Comparison of ENCODE assay signal across 1 cellular context in the genomic region with DNA sequence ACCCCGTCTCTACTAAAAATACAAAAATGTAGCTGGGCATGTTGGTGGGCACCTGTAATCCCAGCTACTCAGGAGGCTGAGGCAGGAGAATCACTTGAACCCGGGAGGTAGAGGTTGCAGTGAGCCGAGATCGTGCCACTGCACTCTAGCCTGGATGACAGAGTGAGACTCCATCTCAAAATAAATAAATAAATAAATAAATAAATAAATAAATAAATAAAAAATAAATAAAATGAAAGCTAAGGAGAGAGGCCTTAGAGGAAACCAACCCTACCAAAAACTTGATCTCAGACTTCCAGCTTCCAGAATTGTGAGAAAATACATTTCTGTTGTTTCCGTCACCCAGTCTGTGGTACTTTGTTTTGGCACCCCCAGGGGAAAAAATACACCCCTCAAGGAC. TPM values are rescaled to one million over a fixed set of nuclear protein-coding genes. Genes with fewer than 3 reads are reported as not detected.
"Had no signal": no experiment of that assay in that cellular context is flagged by ENCODE, and none has a peak within 500 bp of the region (broad histone marks: within the 10 kb centered on the region; RNA-seq: fewer than 3 reads in every experiment).

No MANE protein-coding gene starts in this region.

RNA-seq across cellular contexts. Expression of gene CLMP, which starts 42.7 kb away (rescaled TPM):
- total RNA-seq: activated T-helper 1 cell treated with anti-CD3 and anti-CD28 coated beads, Interleukin-12 subunit alpha, Interleukin-12 subunit beta, Interleukin-2, Interleukin-4 antibody, amounts not matched to agents 30 ng/mL and 10 ng/mL and 1 ng/mL, durations not matched to agents 14 hours and 24 hours and 36 hours had no signal
